9 cellular contexts compared by ENCODE assay signal in genomic region chr10:22715290-22715625, GRCh38. TPM values are rescaled to one million over a fixed set of nuclear protein-coding genes. Genes with fewer than 3 reads are reported as not detected.
DNase-seq lines count a peak whose midpoint lies in the region; ATAC-seq and TF ChIP-seq lines count a peak whose summit lies in the region.
"Had no signal": no experiment of that assay in that cellular context is flagged by ENCODE, and none has a peak within 500 bp of the region (broad histone marks: within the 10 kb centered on the region; RNA-seq: fewer than 3 reads in every experiment).

No MANE protein-coding gene starts in this region.

- intact Hi-C loops in upper lobe of right lung (cut with DNase I), result loop anchor here (10.0 kb wide), 1 partner anchor 100 kb away; no protein-coding TSS in a partner anchor

- H3K9me3 Mint-ChIP-seq in stimulated activated naive CD8-positive, alpha-beta T cell treated with anti-CD3 and anti-CD28 coated beads, Interleukin-15, Interleukin-2, amounts not matched to agents 100 ng/mL and 50 ng/mL, for 24 hours, result no peaks in the 10 kb centered on the region
- no peaks in the 10 kb centered on the region for H3K9me3 Mint-ChIP-seq in activated naive CD8-positive, alpha-beta T cell (ENCODE audit: low read depth)
- no peaks in the 10 kb centered on the region for H3K9me3 Mint-ChIP-seq in memory B cell

- no peak overlapping the region for H3K27ac ChIP-seq in upper lobe of right lung
- H3K27ac ChIP-seq: WERI-Rb-1 had no signal

- no peaks in the 10 kb centered on the region for H3K27me3 ChIP-seq in upper lobe of right lung

- H3K36me3 Mint-ChIP-seq in stimulated activated naive CD8-positive, alpha-beta T cell treated with anti-CD3 and anti-CD28 coated beads, Interleukin-15, Interleukin-2, amounts not matched to agents 100 ng/mL and 50 ng/mL, for 24 hours (ENCODE audit: low read depth), result no peaks in the 10 kb centered on the region
- H3K36me3 Mint-ChIP-seq in activated naive CD8-positive, alpha-beta T cell, result no peaks in the 10 kb centered on the region
- no peaks in the 10 kb centered on the region for H3K36me3 Mint-ChIP-seq in memory B cell

- H3K9me3 ChIP-seq in upper lobe of right lung, result no peaks in the 10 kb centered on the region

- TF ChIP-seq CTCF in upper lobe of right lung (IDR thresholded peaks at IDR 0.05), result no peak

- H3K4me1 ChIP-seq in upper lobe of right lung, result peaks cover 10% of the 10 kb centered on the region

- no peaks in the 10 kb centered on the region for H3K27me3 Mint-ChIP-seq in stimulated activated naive CD8-positive, alpha-beta T cell treated with anti-CD3 and anti-CD28 coated beads, Interleukin-15, Interleukin-2, amounts not matched to agents 100 ng/mL and 50 ng/mL, for 24 hours
- H3K27me3 Mint-ChIP-seq in activated naive CD8-positive, alpha-beta T cell, result no peaks in the 10 kb centered on the region
- no peaks in the 10 kb centered on the region for H3K27me3 Mint-ChIP-seq in memory B cell

- no peak for DNase-seq in stimulated activated naive CD8-positive, alpha-beta T cell treated with anti-CD3 and anti-CD28 coated beads, Interleukin-15, Interleukin-2, amounts not matched to agents 100 U/mL and 50 U/mL, for 24 hours
- DNase-seq in memory B cell (ENCODE audit: low spot score in 2 of 2), result no peak
- DNase-seq in upper lobe of right lung, result no peak
- no peak for DNase-seq in Kasumi-1 (lab: John Stamatoyannopoulos, UW)
- no peak for DNase-seq in NCI-H2171 (lab: John Stamatoyannopoulos, UW)

- no peaks in the 10 kb centered on the region for H3K36me3 ChIP-seq in upper lobe of right lung
- H3K36me3 ChIP-seq: WERI-Rb-1 had no signal

- H3K4me3 ChIP-seq in upper lobe of right lung, result peak overlapping the region; percentile 65

- peaks cover 27% of the 10 kb centered on the region for H3K4me1 Mint-ChIP-seq in stimulated activated naive CD8-positive, alpha-beta T cell treated with anti-CD3 and anti-CD28 coated beads, Interleukin-15, Interleukin-2, amounts not matched to agents 100 ng/mL and 50 ng/mL, for 24 hours (ENCODE audit: low read depth)
- peaks cover 27% of the 10 kb centered on the region for H3K4me1 Mint-ChIP-seq in activated naive CD8-positive, alpha-beta T cell (ENCODE audit: low read depth)
- H3K4me1 Mint-ChIP-seq in memory B cell, result peaks cover 29% of the 10 kb centered on the region

- peak overlapping the region; percentile 77 for H3K4me3 Mint-ChIP-seq in stimulated activated naive CD8-positive, alpha-beta T cell treated with anti-CD3 and anti-CD28 coated beads, Interleukin-15, Interleukin-2, amounts not matched to agents 100 ng/mL and 50 ng/mL, for 24 hours
- peak overlapping the region; percentile 91 for H3K4me3 Mint-ChIP-seq in activated naive CD8-positive, alpha-beta T cell
- peak overlapping the region; percentile 84 for H3K4me3 Mint-ChIP-seq in memory B cell

- H3K27ac Mint-ChIP-seq in stimulated activated naive CD8-positive, alpha-beta T cell treated with anti-CD3 and anti-CD28 coated beads, Interleukin-15, Interleukin-2, amounts not matched to agents 100 ng/mL and 50 ng/mL, for 24 hours, result peak overlapping the region; percentile 72
- peak overlapping the region; percentile 94 for H3K27ac Mint-ChIP-seq in activated naive CD8-positive, alpha-beta T cell
- H3K27ac Mint-ChIP-seq in memory B cell, result peak overlapping the region; percentile 82

- ATAC-seq in stimulated activated naive CD8-positive, alpha-beta T cell treated with anti-CD3 and anti-CD28 coated beads, Interleukin-15, Interleukin-2, amounts not matched to agents 100 U/mL and 50 U/mL, for 24 hours, result no peak
- no peak for ATAC-seq in memory B cell (ENCODE audit: low read depth)
- no peak for ATAC-seq in upper lobe of right lung
- ATAC-seq in GM19463 (IDR thresholded peaks at IDR 0.05; ENCODE audit: unreplicated experiment), result no peak

RNA-seq across cellular contexts. Expression of gene PIP4K2A, which starts 0.9 kb away (rescaled TPM):
- total RNA-seq in upper lobe of right lung, result 61.2 TPM
